Comparison of ENCODE assay signal across 17 cellular contexts in the genomic region with DNA sequence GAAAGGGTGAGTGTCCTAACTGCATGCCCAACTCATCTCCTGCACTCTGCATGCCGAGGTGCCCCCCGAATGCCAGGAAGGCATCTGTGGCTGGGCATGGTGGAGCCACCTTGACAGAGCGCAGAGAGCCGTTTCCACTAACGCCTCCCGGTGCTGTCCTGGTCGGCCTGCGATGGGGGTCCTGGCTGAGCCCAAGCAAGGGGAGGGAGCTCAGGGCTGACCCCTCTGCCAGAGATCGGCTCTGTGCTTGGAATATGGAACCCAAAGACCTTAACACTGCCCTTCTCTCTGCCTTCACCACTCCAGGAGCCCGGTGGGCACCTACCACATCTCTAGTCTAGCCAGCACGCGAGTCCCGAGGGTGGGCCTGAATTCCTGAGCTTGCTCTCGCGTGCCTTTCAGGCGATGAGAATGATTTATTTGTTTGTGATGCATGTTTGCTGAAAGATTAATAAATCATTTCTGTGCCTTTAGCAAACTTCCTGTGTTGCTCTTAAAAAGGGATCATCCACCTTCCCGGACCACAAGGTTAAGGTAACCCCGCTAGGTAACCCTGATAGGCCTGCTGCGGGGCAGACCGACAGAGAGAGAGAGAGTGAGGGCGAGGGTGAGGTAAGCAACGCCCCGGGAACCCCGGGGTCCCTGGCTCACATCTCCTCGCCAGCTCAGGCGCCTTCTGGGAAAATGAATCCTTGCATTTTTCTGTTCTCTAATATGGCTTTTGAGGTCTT. TPM values are rescaled to one million over a fixed set of nuclear protein-coding genes. Genes with fewer than 3 reads are reported as not detected.
DNase-seq lines count a peak whose midpoint lies in the region; ATAC-seq and TF ChIP-seq lines count a peak whose summit lies in the region.
"Had no signal": no experiment of that assay in that cellular context is flagged by ENCODE, and none has a peak within 500 bp of the region (broad histone marks: within the 10 kb centered on the region; RNA-seq: fewer than 3 reads in every experiment).

No MANE protein-coding gene starts in this region.

- CTCF ChIA-PET in WTC11 (lab: Charles Lee): interaction anchor here (0.7 to 1.3 kb wide), 4 partner anchors 14 to 352 kb away, joined by 3 to 4 read pairs (median 4); no protein-coding TSS in a partner anchor
- CTCF ChIA-PET in CD8-positive, alpha-beta T cell (lab: Charles Lee): interaction anchor here (1.1 kb wide), 1 partner anchor 56 kb away, joined by 3 read pairs; no protein-coding TSS in a partner anchor

- ATAC-seq in heart left ventricle (no peak), WTC11 (no peak), omental fat pad (ENCODE audit: low FRiP score) (no peak), upper lobe of right lung (no peak)
- no peak for ATAC-seq in CD8-positive, alpha-beta T cell

- peaks cover 0 to 28% (median 13%) of the 10 kb centered on the region in 12 donors for H3K4me1 ChIP-seq in heart left ventricle
- H3K4me1 ChIP-seq in upper lobe of right lung: no peaks in the 10 kb centered on the region
- no peaks in the 10 kb centered on the region for H3K4me1 ChIP-seq in CD8-positive, alpha-beta T cell (ENCODE audit: insufficient read depth, low read length)
- H3K4me1 ChIP-seq: HAP-1 had no signal

- TF ChIP-seq CTCF in heart left ventricle (IDR thresholded peaks at IDR 0.05) (no peak), WTC11 (IDR thresholded peaks at IDR 0.05) (no peak), omental fat pad (IDR thresholded peaks at IDR 0.05) (no peak), upper lobe of right lung (IDR thresholded peaks at IDR 0.05) (no peak)
- no peak for TF ChIP-seq CTCF in CD8-positive, alpha-beta T cell (IDR thresholded peaks at IDR 0.05)

- H3K27ac Mint-ChIP-seq in WTC11: 0 out of 2 replicates have a peak overlapping the region, but pooled peaks have one; percentile 53
- H3K27ac Mint-ChIP-seq in CD8-positive, alpha-beta T cell: no peak overlapping the region

- intact Hi-C loops in cardiac septum (cut with DNase I) (no loop called here), heart left ventricle (cut with DNase I) (no loop called here), upper lobe of right lung (cut with DNase I) (no loop called here)
- intact Hi-C loops in CD8-positive, alpha-beta T cell (cut with DNase I, micrococcal nuclease): no loop called here

- H3K4me3 ChIP-seq in heart left ventricle: no peak overlapping the region
- H3K4me3 ChIP-seq in upper lobe of right lung: no peak overlapping the region
- H3K4me3 ChIP-seq in CD8-positive, alpha-beta T cell (ENCODE audit: low read depth, low read length): no peak overlapping the region
- H3K4me3 ChIP-seq: HAP-1 had no signal

- POLR2A ChIA-PET in WTC11 (lab: Charles Lee): no interaction called here
- POLR2A ChIA-PET in CD8-positive, alpha-beta T cell (lab: Charles Lee): no interaction called here

- H3K4me1 Mint-ChIP-seq in WTC11: peaks cover 5% of the 10 kb centered on the region; the same call in 1 of the 2 replicates
- H3K4me1 Mint-ChIP-seq in CD8-positive, alpha-beta T cell (ENCODE audit: low read depth): no peaks in the 10 kb centered on the region
- H3K4me1 Mint-ChIP-seq: CD4-positive, alpha-beta memory T cell had no signal

- H3K36me3 ChIP-seq in heart left ventricle (peaks cover 2 to 59% (median 32%) of the 10 kb centered on the region in 9 donors), upper lobe of right lung (peaks cover 42% of the 10 kb centered on the region)
- H3K36me3 ChIP-seq in CD8-positive, alpha-beta T cell (ENCODE audit: insufficient read depth, low read length): peaks cover 3% of the 10 kb centered on the region

- DNase-seq in cardiac septum (ENCODE audit: low spot score): peak; percentile 50
- no peak for DNase-seq in heart left ventricle
- no peak for DNase-seq in WTC11 (ENCODE audit: low spot score)
- peak; percentile 12 for DNase-seq in omental fat pad (ENCODE audit: low spot score)
- DNase-seq in upper lobe of right lung: peak; percentile 27
- DNase-seq in CD8-positive, alpha-beta T cell: no peak
- no peak for DNase-seq in foreskin melanocyte
- no peak for DNase-seq in NCI-H345 treated with DMSO at 0.1 percent for 48 hours (lab: John Stamatoyannopoulos, UW; ENCODE audit: unreplicated experiment)
- DNase-seq: CD4-positive, alpha-beta memory T cell; GF-D8; IMR-90; NCI-H1436; NCI-H2029 treated with DMSO at 0.1 percent for 48 hours; NCI-H510A treated with DMSO at 0.1 percent for 48 hours had no signal

- peak overlapping the region in 3 of 12 donors; percentile 6 to 45 (median 17) for H3K27ac ChIP-seq in heart left ventricle
- no peak overlapping the region for H3K27ac ChIP-seq in upper lobe of right lung
- H3K27ac ChIP-seq in CD8-positive, alpha-beta T cell (ENCODE audit: low read depth, low read length): no peak overlapping the region

- no peak overlapping the region for H3K4me3 Mint-ChIP-seq in WTC11
- no peak overlapping the region for H3K4me3 Mint-ChIP-seq in CD8-positive, alpha-beta T cell
- H3K4me3 Mint-ChIP-seq: CD4-positive, alpha-beta memory T cell had no signal

- no peaks in the 10 kb centered on the region for H3K9me3 ChIP-seq in heart left ventricle
- H3K9me3 ChIP-seq in upper lobe of right lung: no peaks in the 10 kb centered on the region
- no peaks in the 10 kb centered on the region for H3K9me3 ChIP-seq in CD8-positive, alpha-beta T cell (ENCODE audit: low read length)
- H3K9me3 ChIP-seq: HAP-1 had no signal

- H3K36me3 Mint-ChIP-seq in WTC11: peaks cover 22% of the 10 kb centered on the region
- peaks cover 30% of the 10 kb centered on the region for H3K36me3 Mint-ChIP-seq in CD8-positive, alpha-beta T cell

- no peak for TF ChIP-seq POLR2A in heart left ventricle (IDR thresholded peaks at IDR 0.05)

- H3K27me3 Mint-ChIP-seq in WTC11 (ENCODE audit: low read depth): no peaks in the 10 kb centered on the region
- H3K27me3 Mint-ChIP-seq in CD8-positive, alpha-beta T cell (ENCODE audit: low read depth): no peaks in the 10 kb centered on the region
- H3K27me3 Mint-ChIP-seq: CD4-positive, alpha-beta memory T cell had no signal

- H3K27me3 ChIP-seq in heart left ventricle (no peaks in the 10 kb centered on the region), upper lobe of right lung (no peaks in the 10 kb centered on the region)
- no peaks in the 10 kb centered on the region for H3K27me3 ChIP-seq in CD8-positive, alpha-beta T cell (ENCODE audit: insufficient read depth, low read length)

- 89 to 95% (median 93%) methylated on average over 22 to 26 of the region's 26 CpGs for WGBS in heart left ventricle, 4 donors

- no peaks in the 10 kb centered on the region for H3K9me3 Mint-ChIP-seq in WTC11
- no peaks in the 10 kb centered on the region for H3K9me3 Mint-ChIP-seq in CD8-positive, alpha-beta T cell

TF ChIP-seq in WTC11, 78 proteins besides CTCF, POLR2A, EP300 and RAD21:
- TF ChIP-seq, protein P1, sequence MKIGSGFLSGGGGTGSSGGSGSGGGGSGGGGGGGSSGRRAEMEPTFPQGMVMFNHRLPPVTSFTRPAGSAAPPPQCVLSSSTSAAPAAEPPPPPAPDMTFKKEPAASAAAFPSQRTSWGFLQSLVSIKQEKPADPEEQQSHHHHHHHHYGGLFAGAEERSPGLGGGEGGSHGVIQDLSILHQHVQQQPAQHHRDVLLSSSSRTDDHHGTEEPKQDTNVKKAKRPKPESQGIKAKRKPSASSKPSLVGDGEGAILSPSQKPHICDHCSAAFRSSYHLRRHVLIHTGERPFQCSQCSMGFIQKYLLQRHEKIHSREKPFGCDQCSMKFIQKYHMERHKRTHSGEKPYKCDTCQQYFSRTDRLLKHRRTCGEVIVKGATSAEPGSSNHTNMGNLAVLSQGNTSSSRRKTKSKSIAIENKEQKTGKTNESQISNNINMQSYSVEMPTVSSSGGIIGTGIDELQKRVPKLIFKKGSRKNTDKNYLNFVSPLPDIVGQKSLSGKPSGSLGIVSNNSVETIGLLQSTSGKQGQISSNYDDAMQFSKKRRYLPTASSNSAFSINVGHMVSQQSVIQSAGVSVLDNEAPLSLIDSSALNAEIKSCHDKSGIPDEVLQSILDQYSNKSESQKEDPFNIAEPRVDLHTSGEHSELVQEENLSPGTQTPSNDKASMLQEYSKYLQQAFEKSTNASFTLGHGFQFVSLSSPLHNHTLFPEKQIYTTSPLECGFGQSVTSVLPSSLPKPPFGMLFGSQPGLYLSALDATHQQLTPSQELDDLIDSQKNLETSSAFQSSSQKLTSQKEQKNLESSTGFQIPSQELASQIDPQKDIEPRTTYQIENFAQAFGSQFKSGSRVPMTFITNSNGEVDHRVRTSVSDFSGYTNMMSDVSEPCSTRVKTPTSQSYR (CRISPR knock-in tag; IDR thresholded peaks at IDR 0.05): no peak
- TF ChIP-seq FOXP1 (CRISPR knock-in tag; IDR thresholded peaks at IDR 0.05; ENCODE audit: borderline replicate concordance) (0 out of 2 replicates have a peak, but pooled peaks have one; percentile 23), SMAD4 (CRISPR knock-in tag; IDR thresholded peaks at IDR 0.05) (no peak)

RNA-seq across cellular contexts. Expression of a gene that starts 35.3 kb away (rescaled TPM):
- total RNA-seq in cardiac septum (130 TPM), heart left ventricle (100 to 1,000 TPM in 6 of 9 donors, 10 to 100 TPM in 3; 78.2 to 178 (median 110) TPM), WTC11 (2021) (331 to 344 TPM (median 340 TPM) in 3 replicates), omental fat pad (100 to 1,000 TPM in 2 of 4 donors, 10 to 100 TPM in 2; 86.9 to 146 (median 114) TPM), upper lobe of right lung (180 TPM)
- polyA plus RNA-seq in heart left ventricle: 100 to 1,000 TPM in 1 of 2 donors, 10 to 100 TPM in 1; 32.0 to 402 TPM
- 10 to 100 TPM; 24.4 to 24.8 TPM for total RNA-seq in CD8-positive, alpha-beta T cell

RNA-seq across cellular contexts. Expression of a gene that starts 55.8 kb away (rescaled TPM):
- total RNA-seq in cardiac septum (0.24 TPM), heart left ventricle (1 to 10 TPM in 1 of 9 donors, under 1 TPM in 7, not detected in 1; 0.32 to 2.1 (median 0.48) TPM), WTC11 (2021) (0.42 to 1.9 TPM (median 1.2 TPM) in 3 replicates), omental fat pad (1 to 10 TPM in 2 of 4 donors, under 1 TPM in 2; 0.63 to 4.0 (median 1.3) TPM), upper lobe of right lung (not detected)
- under 1 TPM; 0.47 to 0.50 TPM for polyA plus RNA-seq in heart left ventricle
- total RNA-seq in CD8-positive, alpha-beta T cell: not detected
- total RNA-seq: A673; CD4-positive, alpha-beta memory T cell; IMR-90; LHCN-M2 had no signal
- polyA plus RNA-seq: IMR-90 had no signal

Comparison
In these comparisons a context has a peak if more than half of its experiments do, and no peak if none do; other contexts are left out.
1. DNase-seq: peak in cardiac septum (single experiment), omental fat pad (single experiment) and upper lobe of right lung (single experiment); none in heart left ventricle (0 of 5), WTC11 (single experiment), CD8-positive, alpha-beta T cell (0 of 7), foreskin melanocyte (single experiment) and NCI-H345 treated with DMSO at 0.1 percent for 48 hours (single experiment).